Comparison of ENCODE assay signal across 1 cellular context in genomic region chr7:111873963-111874693, GRCh38.
TF ChIP-seq lines count a peak whose summit lies in the region.

No MANE protein-coding gene starts in this region.

TF ChIP-seq in A549, 52 proteins besides CTCF, POLR2A, EP300 and RAD21 (continued from another document):
- TF ChIP-seq CBX2 (IDR thresholded peaks at IDR 0.05; ENCODE audit: borderline replicate concordance, low read depth): no peak
- no peak for TF ChIP-seq ESRRA (IDR thresholded peaks at IDR 0.05; ENCODE audit: borderline replicate concordance, low read length)
- TF ChIP-seq RCOR1 (IDR thresholded peaks at IDR 0.05; ENCODE audit: low read depth, low read length): no peak
- TF ChIP-seq GATA3 (IDR thresholded peaks at IDR 0.05; ENCODE audit: borderline replicate concordance): no peak
- no peak for TF ChIP-seq MAFK (IDR thresholded peaks at IDR 0.05; ENCODE audit: partially characterized antibody)
- TF ChIP-seq POLR2AphosphoS2 (conservative IDR thresholded peaks at IDR 0.05; ENCODE audit: low read length): no peak
- no peak for TF ChIP-seq CHD2 (IDR thresholded peaks at IDR 0.05; ENCODE audit: low read length, partially characterized antibody)
